25 cellular contexts compared by ENCODE assay signal in genomic region chr2:127909019-127909418, GRCh38. TPM values are rescaled to one million over a fixed set of nuclear protein-coding genes. Genes with fewer than 3 reads are reported as not detected.
A peak's percentile ranks its signal among the peaks of the same experiment; 100 is the strongest.
DNase-seq lines count a peak whose midpoint lies in the region; ATAC-seq, FAIRE-seq and TF ChIP-seq lines count a peak whose summit lies in the region.
"Had no signal": no experiment of that assay in that cellular context is flagged by ENCODE, and none has a peak within 500 bp of the region (broad histone marks: within the 10 kb centered on the region; RNA-seq: fewer than 3 reads in every experiment).

No MANE protein-coding gene starts in this region.

- no peak overlapping the region for H3K27ac ChIP-seq in A549
- H3K27ac ChIP-seq: BLaER1, brain microvascular endothelial cell, colonic mucosa, SK-N-MC, vagina, VCaP had no signal

- intact Hi-C loops in cardiac septum (cut with DNase I), result no loop called here

- H3K4me1 ChIP-seq in A549, result peaks cover 11% of the 10 kb centered on the region; the same call in 2 of the 3 replicates
- H3K4me1 ChIP-seq: colonic mucosa, vagina had no signal

- peak; percentile 57 to 71; a peak in 5 of 6 replicates for ATAC-seq in A549
- ATAC-seq in left lobe of liver, result peak; percentile 79
- no peak for ATAC-seq in HG02981 (IDR thresholded peaks at IDR 0.05; ENCODE audit: unreplicated experiment)
- no peak for ATAC-seq in HG02970 (IDR thresholded peaks at IDR 0.05; ENCODE audit: low FRiP score, unreplicated experiment)
- ATAC-seq: effector memory CD8-positive, alpha-beta T cell; right cardiac atrium had no signal

- CTCF ChIA-PET in A549 (lab: Yijun Ruan, JAX), result interaction anchor here (1.3 kb wide), 2 partner anchors 10 to 16 kb away, joined by 4 to 8 read pairs; no protein-coding TSS in a partner anchor

- no peak for TF ChIP-seq POLR2A in A549 (IDR thresholded peaks at IDR 0.05; ENCODE audit: low read length)

- POLR2A ChIA-PET in A549 (lab: Yijun Ruan, JAX), result no interaction called here

- H3K4me2 ChIP-seq in A549, result no peak overlapping the region
- H3K4me2 ChIP-seq: BLaER1 had no signal

- no peak for FAIRE-seq in A549 (lab: Jason Lieb, UNC)
- FAIRE-seq: H54 had no signal

- TF ChIP-seq RAD21 in A549 (conservative IDR thresholded peaks at IDR 0.05 in 1 of 2, IDR thresholded peaks at IDR 0.05 in 1 of 2), result no peak

- no peaks in the 10 kb centered on the region for H3K9me3 ChIP-seq in A549
- H3K9me3 ChIP-seq: BLaER1, colonic mucosa, vagina had no signal

- peak in 1 of 2 experiments; percentile 29 for DNase-seq in A549 (ENCODE audit: low read depth in 1 of 2, low spot score in 1 of 2)
- DNase-seq in RPMI8226, result peak; percentile 49
- DNase-seq in left lobe of liver (ENCODE audit: low spot score), result no peak
- no peak for DNase-seq in cardiac septum (ENCODE audit: low spot score)
- DNase-seq in NCI-H187 treated with DMSO at 0.1 percent for 48 hours (lab: John Stamatoyannopoulos, UW), result no peak
- DNase-seq: ACHN; activated CD4-positive, alpha-beta T cell treated with anti-CD3 and anti-CD28 coated beads, Interleukin-2, amount 50 U/mL, for 4 hours; activated CD8-positive, alpha-beta memory T cell treated with anti-CD3 and anti-CD28 coated beads, Interleukin-2, amount 50 U/mL, for 48 hours; activated gamma-delta T cell; brain microvascular endothelial cell; colonic mucosa; effector memory CD8-positive, alpha-beta T cell; KG1; mesenchymal stem cell; naive B cell; NCI-H187; right cardiac atrium had no signal

- TF ChIP-seq CTCF in A549 (IDR thresholded peaks at IDR 0.05) (no peak), GM12873 (IDR thresholded peaks at IDR 0.05; ENCODE audit: insufficient read depth, low read depth, low read length, missing control alignments) (peak; percentile 14)

- TF ChIP-seq EP300 in A549 (IDR thresholded peaks at IDR 0.05), result no peak

- WGBS in A549 (ENCODE audit: missing lambda C conversion rate), result 48% methylated on average over 5 of the region's 6 CpGs

- no peak overlapping the region for H3K4me3 ChIP-seq in A549
- H3K4me3 ChIP-seq: BLaER1, colonic mucosa, SK-N-MC, vagina had no signal

TF ChIP-seq in A549, 52 proteins besides CTCF, POLR2A, EP300 and RAD21:
- TF ChIP-seq HDAC2 (IDR thresholded peaks at IDR 0.05) (no peak), CBX8 (IDR thresholded peaks at IDR 0.05) (no peak), NFE2L2 (conservative IDR thresholded peaks at IDR 0.05; ENCODE audit: low read length) (no peak), ZFP36 (IDR thresholded peaks at IDR 0.05; ENCODE audit: borderline replicate concordance, partially characterized antibody) (no peak), USF2 (IDR thresholded peaks at IDR 0.05) (no peak), HOXB5 (CRISPR knock-in tag; IDR thresholded peaks at IDR 0.05) (no peak), FOXS1 (CRISPR knock-in tag; IDR thresholded peaks at IDR 0.05) (no peak), EHMT2 (IDR thresholded peaks at IDR 0.05; ENCODE audit: low read depth) (no peak), HOXA7 (CRISPR knock-in tag; IDR thresholded peaks at IDR 0.05) (no peak), CHD2 (IDR thresholded peaks at IDR 0.05; ENCODE audit: low read length, partially characterized antibody) (no peak), ELK1 (IDR thresholded peaks at IDR 0.05; ENCODE audit: low read depth, low read length) (no peak), RFX5 (IDR thresholded peaks at IDR 0.05) (no peak), EHF (CRISPR knock-in tag; IDR thresholded peaks at IDR 0.05) (no peak), RNF2 (IDR thresholded peaks at IDR 0.05; ENCODE audit: borderline replicate concordance, low read depth) (no peak), ZC3H11A (IDR thresholded peaks at IDR 0.05) (no peak)

RNA-seq across cellular contexts. Expression of gene AMMECR1L, which starts 23.3 kb away (rescaled TPM):
- polyA plus RNA-seq in A549 (2011; rRNA removed) (23.0 and 23.6 TPM in 2 replicates), A549 (2017; fragmentation: RNase III; extraction: RNeasy Plus Mini Kit Qiagen cat#74134 plus additional on column Dnase treatment) (15.5 to 15.9 TPM (median 15.6 TPM) in 3 replicates)
- 10.5 and 11.2 TPM in 2 replicates for polyA plus RNA-seq in A549 (2012; cell fraction: cytosol; rRNA removed)
- polyA plus RNA-seq in A549 (2012; cell fraction: nucleus; rRNA removed), result 11.7 and 20.3 TPM in 2 replicates
- 23.3 and 25.2 TPM in 2 replicates for polyA minus RNA-seq in A549 (2011; rRNA and poly(A)+ RNA removed)
- total RNA-seq in left lobe of liver (6.4 TPM), cardiac septum (11.8 TPM)

RNA-seq across cellular contexts. Expression of gene POLR2D, which starts 51.1 kb away (rescaled TPM):
- 27.0 and 33.9 TPM in 2 replicates for polyA plus RNA-seq in A549 (2011; rRNA removed)
- polyA plus RNA-seq in A549 (2012; cell fraction: cytosol; rRNA removed), result 18.6 and 24.6 TPM in 2 replicates
- 5.7 and 11.5 TPM in 2 replicates for polyA plus RNA-seq in A549 (2012; cell fraction: nucleus; rRNA removed)
- polyA plus RNA-seq in A549 (2017; fragmentation: RNase III; extraction: RNeasy Plus Mini Kit Qiagen cat#74134 plus additional on column Dnase treatment), result 33.8 to 39.5 TPM (median 35.7 TPM) in 3 replicates
- polyA minus RNA-seq in A549 (2011; rRNA and poly(A)+ RNA removed), result 24.3 and 25.3 TPM in 2 replicates
- 15.3 TPM for total RNA-seq in left lobe of liver
- total RNA-seq in cardiac septum, result 19.6 TPM

Comparison
In these comparisons a context has a peak if more than half of its experiments do, and no peak if none do; other contexts are left out.
1. ATAC-seq: peak in A549 (2 of 2) and left lobe of liver (single experiment); none in HG02981 (single experiment) and HG02970 (single experiment).